28 cellular contexts compared by ENCODE assay signal in genomic region chr5:12626556-12626955, GRCh38.
"Had no signal": no experiment of that assay in that cellular context is flagged by ENCODE, and none has a peak within 500 bp of the region (broad histone marks: within the 10 kb centered on the region; RNA-seq: fewer than 3 reads in every experiment).

No MANE protein-coding gene starts in this region.

- H3K4me1 Mint-ChIP-seq: activated CD4-positive, alpha-beta T cell treated with anti-CD3 and anti-CD28 coated beads, Interleukin-2, amount 10 ng/mL, durations not matched to agents 7 days and 5 days; activated naive CD8-positive, alpha-beta T cell treated with anti-CD3 and anti-CD28 coated beads, Interleukin-2, amount 50 U/mL, for 24 hours had no signal

- H3K4me3 Mint-ChIP-seq: activated CD4-positive, alpha-beta memory T cell treated with anti-CD3 and anti-CD28 coated beads for 36 hours; activated CD4-positive, alpha-beta T cell treated with anti-CD3 and anti-CD28 coated beads, Interleukin-2, amount 10 ng/mL, durations not matched to agents 7 days and 5 days; activated naive CD8-positive, alpha-beta T cell treated with anti-CD3 and anti-CD28 coated beads, Interleukin-2, amount 50 U/mL, for 24 hours; activated T-cell treated with anti-CD3 and anti-CD28 coated beads, Interleukin-2, amount 50 U/mL, for 4 hours had no signal

- H3K4me3 ChIP-seq: ascending aorta, body of pancreas, Peyer's patch, SJSA1 had no signal

- H3K9me3 ChIP-seq: ascending aorta, body of pancreas, Peyer's patch, SJSA1 had no signal

- ATAC-seq: activated naive CD4-positive, alpha-beta T cell treated with anti-CD3 and anti-CD28 coated beads, Interleukin-2, amount 50 U/mL, for 72 hours; activated naive CD8-positive, alpha-beta T cell treated with anti-CD3 and anti-CD28 coated beads, Interleukin-2, amount 50 U/mL, for 24 hours; activated T-cell treated with anti-CD3 and anti-CD28 coated beads, Interleukin-2, amount 50 U/mL, for 4 hours; body of pancreas; SK-N-SH treated with all-trans-retinoic acid at 6 μM for 48 hours had no signal

- H3K36me3 ChIP-seq: ascending aorta, Peyer's patch, SJSA1 had no signal

- H3K27ac Mint-ChIP-seq: activated CD4-positive, alpha-beta memory T cell treated with anti-CD3 and anti-CD28 coated beads for 36 hours; activated naive CD4-positive, alpha-beta T cell treated with anti-CD3 and anti-CD28 coated beads, Interleukin-2, amount 50 U/mL, for 72 hours; activated naive CD8-positive, alpha-beta T cell treated with anti-CD3 and anti-CD28 coated beads, Interleukin-2, amount 50 U/mL, for 24 hours had no signal

- H3K36me3 Mint-ChIP-seq: activated CD4-positive, alpha-beta memory T cell treated with anti-CD3 and anti-CD28 coated beads for 36 hours; activated naive CD4-positive, alpha-beta T cell treated with anti-CD3 and anti-CD28 coated beads, Interleukin-2, amount 50 U/mL, for 72 hours had no signal

- H3K27ac ChIP-seq: ascending aorta, body of pancreas, Peyer's patch, RWPE1, SJSA1 had no signal

- H3K4me1 ChIP-seq: ascending aorta, body of pancreas, Peyer's patch, SJSA1 had no signal

- H3K27me3 Mint-ChIP-seq: activated CD4-positive, alpha-beta memory T cell treated with anti-CD3 and anti-CD28 coated beads for 36 hours; activated CD4-positive, alpha-beta T cell treated with anti-CD3 and anti-CD28 coated beads, Interleukin-2, amount 10 ng/mL, durations not matched to agents 7 days and 5 days; activated naive CD8-positive, alpha-beta T cell treated with anti-CD3 and anti-CD28 coated beads, Interleukin-2, amount 50 U/mL, for 24 hours had no signal

- H3K27me3 ChIP-seq: ascending aorta, body of pancreas, Peyer's patch, SJSA1 had no signal

- DNase-seq: activated CD4-positive, alpha-beta memory T cell treated with anti-CD3 and anti-CD28 coated beads for 36 hours; activated CD4-positive, alpha-beta T cell treated with anti-CD3 and anti-CD28 coated beads for 1 hour; activated CD4-positive, alpha-beta T cell treated with anti-CD3 and anti-CD28 coated beads, Interleukin-2, amount 10 ng/mL, durations not matched to agents 7 days and 5 days; activated CD8-positive, alpha-beta memory T cell treated with anti-CD3 and anti-CD28 coated beads for 24 hours; activated effector memory CD4-positive, alpha-beta T cell treated with anti-CD3 and anti-CD28 coated beads, Interleukin-2, amount 50 U/mL, for 16 hours; activated naive CD4-positive, alpha-beta T cell treated with Interleukin-2 at 50 U/mL for 16 hours; activated naive CD8-positive, alpha-beta T cell treated with anti-CD3 and anti-CD28 coated beads, Interleukin-2, amount 50 U/mL, for 24 hours; activated T-cell treated with anti-CD3 and anti-CD28 coated beads, Interleukin-2, amount 50 U/mL, for 4 hours; amniotic stem cell; body of pancreas; central memory CD4-positive, alpha-beta T cell; NCI-H1092; NCI-H1417; NCI-H1930; NCI-H2107; NCI-H2171 treated with DMSO at 0.1 percent for 48 hours; NCI-H510A treated with DMSO at 0.1 percent for 48 hours; NCI-H69; NK-92 treated with Interleukin-12 subunit alpha and Interleukin-12 subunit beta, amount 100 ng/mL, for 24 hours; OCI-M1; Peyer's patch; Right ventricle myocardium superior; SW 1271 had no signal
